8 cellular contexts compared by ENCODE assay signal in genomic region chr16:4253394-4254150, GRCh38. TPM values are rescaled to one million over a fixed set of nuclear protein-coding genes. Genes with fewer than 3 reads are reported as not detected.
A peak's percentile ranks its signal among the peaks of the same experiment; 100 is the strongest.
DNase-seq lines count a peak whose midpoint lies in the region; ATAC-seq and TF ChIP-seq lines count a peak whose summit lies in the region.

No MANE protein-coding gene starts in this region.

- H3K27ac ChIP-seq in CD4-positive, CD25-positive, alpha-beta regulatory T cell (ENCODE audit: insufficient read depth, low read length, poor library complexity, severe bottlenecking) = peak overlapping the region; percentile 88
- peak overlapping the region; percentile 78 to 95 (median 83) for H3K27ac ChIP-seq in right lobe of liver

- H3K27me3 Mint-ChIP-seq in CD4-positive, CD25-positive, alpha-beta regulatory T cell = no peaks in the 10 kb centered on the region

- 0% methylated on average over 19 of the region's 80 CpGs for WGBS in right lobe of liver (ENCODE audit: insufficient coverage, low coverage, low lambda C conversion rate, missing lambda C conversion rate)

- no peaks in the 10 kb centered on the region for H3K9me3 ChIP-seq in CD4-positive, CD25-positive, alpha-beta regulatory T cell (ENCODE audit: control insufficient read depth in 2 of 2, low read length in 2 of 2)
- H3K9me3 ChIP-seq in right lobe of liver = no peaks in the 10 kb centered on the region

- peak; percentile 95 to 97 for ATAC-seq in CD4-positive, CD25-positive, alpha-beta regulatory T cell (ENCODE audit: low read depth in 2 of 2)
- ATAC-seq in GM19438 (IDR thresholded peaks at IDR 0.05; ENCODE audit: low read depth, unreplicated experiment) = peak; percentile 95
- peak; percentile 93 for ATAC-seq in HG03571 (IDR thresholded peaks at IDR 0.05; ENCODE audit: unreplicated experiment)
- ATAC-seq in right lobe of liver = peak; percentile 95 to 97 (median 96)

- peak overlapping the region; percentile 76 for H3K4me3 ChIP-seq in CD4-positive, CD25-positive, alpha-beta regulatory T cell (ENCODE audit: low read depth, low read length)
- H3K4me3 ChIP-seq in right lobe of liver = peak overlapping the region; percentile 51 to 74 (median 71)

- no peaks in the 10 kb centered on the region for H3K36me3 Mint-ChIP-seq in CD4-positive, CD25-positive, alpha-beta regulatory T cell

- peak; percentile 99 to 100 (median 99) for DNase-seq in CD4-positive, CD25-positive, alpha-beta regulatory T cell
- DNase-seq in NCI-H774 (lab: John Stamatoyannopoulos, UW) (peak; percentile 98), dermis blood vessel endothelial cell (peak; percentile 100), right lobe of liver (peak; percentile 100)
- peak; percentile 100 for DNase-seq in activated CD4-positive, alpha-beta T cell treated with anti-CD3 and anti-CD28 coated beads, Interleukin-2, amount 50 U/mL, for 48 hours
- DNase-seq in stimulated activated CD4-positive, alpha-beta T cell treated with anti-CD3 and anti-CD28 coated beads, Interleukin-4, amount 100 ng/mL, for 24 hours = peak; percentile 100

- H3K4me3 Mint-ChIP-seq in CD4-positive, CD25-positive, alpha-beta regulatory T cell = peak overlapping the region; percentile 95 to 97 (median 96)

- peaks cover 6% of the 10 kb centered on the region for H3K36me3 ChIP-seq in CD4-positive, CD25-positive, alpha-beta regulatory T cell (ENCODE audit: control insufficient read depth, insufficient read depth, low read length)
- no peaks in the 10 kb centered on the region for H3K36me3 ChIP-seq in right lobe of liver

- H3K27me3 ChIP-seq in CD4-positive, CD25-positive, alpha-beta regulatory T cell (ENCODE audit: control insufficient read depth, insufficient read depth, low read length) = no peaks in the 10 kb centered on the region
- H3K27me3 ChIP-seq in right lobe of liver = no peaks in the 10 kb centered on the region

- peaks cover 0 to 3% (median 0%) of the 10 kb centered on the region in 7 donors for H3K9me3 Mint-ChIP-seq in CD4-positive, CD25-positive, alpha-beta regulatory T cell

- peak overlapping the region; percentile 91 to 98 (median 98) for H3K27ac Mint-ChIP-seq in CD4-positive, CD25-positive, alpha-beta regulatory T cell

- H3K4me1 Mint-ChIP-seq in CD4-positive, CD25-positive, alpha-beta regulatory T cell = peaks cover 0 to 17% (median 8%) of the 10 kb centered on the region in 4 donors

- no peak for TF ChIP-seq CTCF in right lobe of liver (IDR thresholded peaks at IDR 0.05)

- intact Hi-C loops in right lobe of liver (cut with DNase I) = loop anchor here in 1 of 2 donors (10.0 kb wide), 1 partner anchor 129 kb away; no protein-coding TSS in a partner anchor

- H3K4me1 ChIP-seq in CD4-positive, CD25-positive, alpha-beta regulatory T cell (ENCODE audit: control insufficient read depth, insufficient read depth, low read length, poor library complexity, severe bottlenecking) = peaks cover 8% of the 10 kb centered on the region
- no peaks in the 10 kb centered on the region for H3K4me1 ChIP-seq in right lobe of liver

- TF ChIP-seq POLR2A in right lobe of liver (IDR thresholded peaks at IDR 0.05) = peak; percentile 91

RNA-seq across cellular contexts. Expression of gene SRL, which starts 11.7 kb away (rescaled TPM):
- total RNA-seq in CD4-positive, CD25-positive, alpha-beta regulatory T cell = not detected
- polyA plus RNA-seq in CD4-positive, CD25-positive, alpha-beta regulatory T cell = not detected
- total RNA-seq in dermis blood vessel endothelial cell = 0.37 and 0.51 TPM in 2 replicates
- total RNA-seq in right lobe of liver = under 1 TPM; 0.18 to 0.62 (median 0.28) TPM

RNA-seq across cellular contexts. Expression of gene TFAP4, which starts 19.3 kb away (rescaled TPM):
- 11.2 TPM for total RNA-seq in CD4-positive, CD25-positive, alpha-beta regulatory T cell
- 1 to 10 TPM in 2 of 4 donors, under 1 TPM in 2; 0.64 to 1.3 (median 1.0) TPM for polyA plus RNA-seq in CD4-positive, CD25-positive, alpha-beta regulatory T cell
- total RNA-seq in dermis blood vessel endothelial cell (4.1 and 7.3 TPM in 2 replicates), right lobe of liver (1 to 10 TPM; 2.6 to 5.8 (median 3.7) TPM)

Comparison
In these comparisons a context has a peak if more than half of its experiments do, and no peak if none do; other contexts are left out.
1. Peak in every context shown above with its lines: DNase-seq, ATAC-seq, H3K4me3 ChIP-seq and H3K27ac ChIP-seq.